In the genomic region with DNA sequence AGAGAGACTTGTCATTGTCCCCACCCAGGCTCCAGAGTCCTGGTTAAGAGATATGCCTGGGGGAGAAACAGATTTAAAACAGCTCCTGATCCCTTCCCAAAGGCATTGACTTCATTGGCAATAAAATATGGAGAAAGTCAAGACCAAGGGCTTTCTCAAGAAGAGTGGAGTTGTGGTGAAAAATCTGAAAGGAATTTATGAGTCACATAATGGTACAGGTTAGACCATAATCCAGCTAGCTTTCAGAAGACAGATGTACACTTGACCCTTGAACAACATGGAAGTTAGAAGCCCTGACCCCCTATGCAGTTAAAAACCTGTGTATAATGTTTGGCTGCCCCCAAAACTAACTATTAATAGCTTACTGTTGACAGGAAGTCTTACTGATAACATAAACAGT, we compare ENCODE assay signal across 35 cellular contexts.
"Had no signal": no experiment of that assay in that cellular context is flagged by ENCODE, and none has a peak within 500 bp of the region (broad histone marks: within the 10 kb centered on the region; RNA-seq: fewer than 3 reads in every experiment).

No MANE protein-coding gene starts in this region.

- H3K9me3 ChIP-seq: adrenal gland, MG63, Peyer's patch had no signal

- H3K4me3 Mint-ChIP-seq: activated B cell treated with CpG ODN at 0.5 μM for 24 hours; activated CD4-positive, alpha-beta memory T cell treated with anti-CD3 and anti-CD28 coated beads for 36 hours; activated naive CD4-positive, alpha-beta T cell treated with anti-CD3 and anti-CD28 coated beads for 36 hours; activated T-cell treated with anti-CD3 and anti-CD28 coated beads, Interleukin-2, amount 50 U/mL, for 4 hours; activated T-helper 1 cell treated with anti-CD3 and anti-CD28 coated beads, Interleukin-12 subunit alpha, Interleukin-12 subunit beta, Interleukin-2, Interleukin-4 antibody, amounts not matched to agents 30 ng/mL and 10 ng/mL and 1 ng/mL, durations not matched to agents 14 hours and 24 hours and 36 hours; brain; central memory CD8-positive, alpha-beta T cell had no signal

- H3K36me3 ChIP-seq: adrenal gland, cardiac muscle cell, MG63, Peyer's patch had no signal

- ATAC-seq: activated naive CD4-positive, alpha-beta T cell treated with anti-CD3 and anti-CD28 coated beads, Interleukin-2, amount 50 U/mL, for 72 hours; activated T-cell treated with anti-CD3 and anti-CD28 coated beads, Interleukin-2, amount 50 U/mL, for 4 hours; Right ventricle myocardium inferior had no signal

- H3K27ac ChIP-seq: adrenal gland, cardiac muscle cell, Peyer's patch, VCaP had no signal

- H3K36me3 Mint-ChIP-seq: activated CD4-positive, alpha-beta memory T cell treated with anti-CD3 and anti-CD28 coated beads for 36 hours; activated naive CD4-positive, alpha-beta T cell treated with anti-CD3 and anti-CD28 coated beads, Interleukin-2, amount 50 U/mL, for 72 hours; brain had no signal

- H3K4me1 ChIP-seq: adrenal gland, Peyer's patch had no signal

- DNase-seq: activated B cell treated with CpG ODN at 0.5 μM for 24 hours; activated CD4-positive, alpha-beta memory T cell treated with anti-CD3 and anti-CD28 coated beads for 36 hours; activated CD4-positive, alpha-beta T cell treated with anti-CD3 and anti-CD28 coated beads for 4 hours; activated CD4-positive, alpha-beta T cell treated with anti-CD3 and anti-CD28 coated beads, Interleukin-2, amount 50 U/mL, for 1 hour; activated CD4-positive, CD25-positive, alpha-beta regulatory T cell treated with anti-CD3 and anti-CD28 coated beads, Interleukin-2, amount 50 U/mL, for 72 hours; activated CD8-positive, alpha-beta memory T cell treated with anti-CD3 and anti-CD28 coated beads, Interleukin-2, amount 50 U/mL, for 4 hours; activated gamma-delta T cell treated with Interleukin-2 at 50 U/mL for 16 hours; activated naive CD4-positive, alpha-beta T cell treated with anti-CD3 and anti-CD28 coated beads for 36 hours; activated T-cell treated with anti-CD3 and anti-CD28 coated beads for 4 hours; activated T-cell treated with anti-CD3 and anti-CD28 coated beads, Interleukin-2, amount 50 U/mL, for 4 hours; adrenal gland; Kasumi-1; KG1; MG63; NCI-H1048; NCI-H1105 treated with DMSO at 0.1 percent for 48 hours; NCI-H1436; NCI-H1694 treated with DMSO at 0.1 percent for 48 hours; NCI-H2029; NCI-H345; NCI-H524 treated with DMSO at 0.1 percent for 48 hours; Peyer's patch; RPMI8226; SIG-M5; SW 1271; T-helper 1 cell; T-helper 2 cell; T-helper 9 cell had no signal

- H3K4me3 ChIP-seq: adrenal gland, cardiac muscle cell, MG63, Peyer's patch had no signal

- H3K4me1 Mint-ChIP-seq: activated B cell treated with CpG ODN at 0.5 μM for 24 hours; central memory CD8-positive, alpha-beta T cell had no signal

- H3K27me3 Mint-ChIP-seq: activated B cell treated with CpG ODN at 0.5 μM for 24 hours; activated CD4-positive, alpha-beta memory T cell treated with anti-CD3 and anti-CD28 coated beads for 36 hours; brain; central memory CD8-positive, alpha-beta T cell had no signal

- H3K27me3 ChIP-seq: adrenal gland, cardiac muscle cell, MG63, Peyer's patch had no signal

- H3K27ac Mint-ChIP-seq: activated B cell treated with CpG ODN at 0.5 μM for 24 hours; activated CD4-positive, alpha-beta memory T cell treated with anti-CD3 and anti-CD28 coated beads for 36 hours; activated naive CD4-positive, alpha-beta T cell treated with anti-CD3 and anti-CD28 coated beads for 36 hours; activated naive CD4-positive, alpha-beta T cell treated with anti-CD3 and anti-CD28 coated beads, Interleukin-2, amount 50 U/mL, for 72 hours; activated T-helper 1 cell treated with anti-CD3 and anti-CD28 coated beads, Interleukin-12 subunit alpha, Interleukin-12 subunit beta, Interleukin-2, Interleukin-4 antibody, amounts not matched to agents 30 ng/mL and 10 ng/mL and 1 ng/mL, durations not matched to agents 14 hours and 24 hours and 36 hours; brain had no signal
